In the genomic region with DNA sequence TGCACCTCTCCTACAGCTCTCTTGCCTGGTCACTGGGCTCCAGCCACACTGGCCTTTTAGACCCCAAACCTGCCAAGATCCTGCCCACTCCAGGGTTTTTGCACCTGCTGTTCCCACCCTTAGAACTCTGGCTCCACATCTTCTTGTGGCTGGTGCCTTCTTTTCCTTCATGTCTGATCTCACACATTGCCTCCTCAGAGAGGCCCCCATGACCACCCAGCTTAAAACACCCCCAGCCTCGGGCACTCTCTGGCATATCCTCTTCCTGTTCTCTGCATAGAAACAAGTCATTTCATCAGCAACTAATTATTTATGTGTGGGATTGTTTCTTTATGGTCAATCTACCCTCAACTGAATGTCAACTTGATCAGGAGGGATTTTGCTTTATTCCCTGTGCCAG, we compare ENCODE assay signal across 22 cellular contexts.
"Had no signal": no experiment of that assay in that cellular context is flagged by ENCODE, and none has a peak within 500 bp of the region (broad histone marks: within the 10 kb centered on the region; RNA-seq: fewer than 3 reads in every experiment).

No MANE protein-coding gene starts in this region.

- H3K4me3 ChIP-seq: PC-9, Peyer's patch, SJCRH30 had no signal

- DNase-seq: IMR-90; Karpas-422; KG1; MM.1S; NCI-H1048; NCI-H1105; NCI-H1417; NCI-H1436 treated with DMSO at 0.1 percent for 48 hours; NCI-H1694; NCI-H187 treated with DMSO at 0.1 percent for 48 hours; NCI-H2029 treated with DMSO at 0.1 percent for 48 hours; NCI-H2227 treated with DMSO at 0.1 percent for 48 hours; NCI-H524; NCI-H774; NK-92 treated with Interleukin-12 subunit alpha and Interleukin-12 subunit beta, amount 100 ng/mL, for 24 hours; OCI-M1; PC-9; Peyer's patch; SHP77 treated with DMSO at 0.1 percent for 48 hours; SJCRH30 had no signal

- H3K27ac ChIP-seq: HL-60, PC-9, Peyer's patch, SJCRH30 had no signal

- H3K36me3 ChIP-seq: Peyer's patch, SJCRH30 had no signal

- ATAC-seq: Right ventricle myocardium inferior had no signal
